ENCODE assay signal across 8 cellular contexts in the genomic region with DNA sequence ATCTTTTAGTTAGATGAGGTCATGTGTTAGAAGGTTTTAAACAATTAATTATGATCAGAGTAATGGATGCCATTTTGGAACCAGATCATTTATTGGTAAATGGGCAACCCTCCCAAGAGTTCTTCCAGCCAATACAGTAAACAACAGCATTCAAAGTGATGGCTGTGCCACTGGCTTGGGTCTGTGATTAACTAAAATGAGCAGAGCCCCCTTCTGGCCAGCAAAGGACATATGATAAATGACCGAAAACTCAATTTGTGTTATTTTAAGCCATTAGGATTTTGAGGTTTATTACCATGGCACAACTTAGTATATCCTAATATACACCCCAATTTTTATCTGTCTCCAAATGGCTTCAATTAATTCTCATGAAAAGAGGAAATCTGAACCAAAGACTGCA.
DNase-seq lines count a peak whose midpoint lies in the region; ATAC-seq and TF ChIP-seq lines count a peak whose summit lies in the region.

No MANE protein-coding gene starts in this region.

- no peaks in the 10 kb centered on the region for H3K4me1 Mint-ChIP-seq in chondrocyte (ENCODE audit: low read depth)

- H3K27ac Mint-ChIP-seq in chondrocyte (ENCODE audit: unreplicated experiment), result no peak overlapping the region

- peak; percentile 77 for TF ChIP-seq CTCF in chondrocyte (IDR thresholded peaks at IDR 0.05)

- peaks cover 5% of the 10 kb centered on the region for H3K27me3 Mint-ChIP-seq in chondrocyte (ENCODE audit: low read depth)

- ATAC-seq in HG03108 (IDR thresholded peaks at IDR 0.05; ENCODE audit: unreplicated experiment), result no peak
- ATAC-seq in GM18505 (IDR thresholded peaks at IDR 0.05; ENCODE audit: unreplicated experiment), result no peak

- H3K4me3 Mint-ChIP-seq in chondrocyte (ENCODE audit: unreplicated experiment), result no peak overlapping the region

- DNase-seq in NCI-H748 (lab: John Stamatoyannopoulos, UW; ENCODE audit: unreplicated experiment), result peak; percentile 15
- DNase-seq in NCI-H748 treated with DMSO at 0.1 percent for 48 hours (lab: John Stamatoyannopoulos, UW), result no peak
- DNase-seq in Kasumi-1 (lab: John Stamatoyannopoulos, UW), result peak; percentile 19 to 38
- no peak for DNase-seq in chondrocyte (ENCODE audit: low spot score)
- peak; percentile 39 for DNase-seq in renal cortical epithelial cell (ENCODE audit: low read depth)
- no peak for DNase-seq in GF-D8 (lab: John Stamatoyannopoulos, UW)

- peaks cover 3% of the 10 kb centered on the region for H3K9me3 Mint-ChIP-seq in chondrocyte (ENCODE audit: low read depth)

- H3K36me3 Mint-ChIP-seq in chondrocyte (ENCODE audit: low read depth), result no peaks in the 10 kb centered on the region

- TF ChIP-seq POLR2A in GM18505 (IDR thresholded peaks at IDR 0.05; ENCODE audit: borderline replicate concordance, extremely low read depth, insufficient read depth, insufficient read length), result no peak

Comparison
In these comparisons a context has a peak if more than half of its experiments do, and no peak if none do; other contexts are left out.
1. DNase-seq: peak in NCI-H748 (single experiment), Kasumi-1 (2 of 2) and renal cortical epithelial cell (single experiment); none in NCI-H748 treated with DMSO at 0.1 percent for 48 hours (single experiment), chondrocyte (single experiment) and GF-D8 (single experiment).